ENCODE assay signal across 1 cellular context in the genomic region with DNA sequence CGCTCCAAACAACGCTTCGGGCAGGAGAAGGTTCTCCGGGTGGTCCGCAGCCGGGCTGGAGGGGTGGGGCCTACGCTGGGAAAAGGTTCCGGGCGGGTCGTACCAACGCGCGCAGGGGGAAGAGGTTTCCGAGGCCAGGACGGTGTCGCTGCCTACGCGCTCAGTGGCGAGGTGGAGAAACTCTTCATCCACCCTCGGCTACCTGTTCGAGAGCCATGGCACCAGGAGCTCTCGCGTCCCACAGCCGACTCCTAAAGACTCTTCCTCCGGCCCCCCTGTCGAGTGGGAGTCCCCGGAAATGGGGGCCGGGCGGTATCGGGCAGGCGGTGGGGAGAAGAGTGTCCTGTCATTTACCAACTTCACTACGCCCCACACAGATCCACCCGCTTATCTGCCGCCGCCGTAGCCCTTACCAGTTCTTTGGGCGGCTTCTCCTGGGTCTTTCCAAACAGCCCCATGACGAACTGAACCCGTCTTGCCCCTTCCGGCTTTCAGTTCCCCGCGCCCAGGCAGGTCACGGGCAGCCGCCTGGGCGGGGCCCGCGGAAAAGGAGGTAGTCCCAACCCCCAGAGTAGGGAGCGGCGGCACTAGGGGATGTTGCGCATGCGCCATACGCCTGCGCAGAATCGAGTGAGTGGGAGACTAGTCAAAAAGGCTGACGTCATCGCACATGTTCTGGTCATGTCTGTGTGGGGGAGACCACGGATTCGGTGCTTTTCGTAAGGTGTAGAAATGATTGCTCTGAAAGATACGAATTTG.
TF ChIP-seq lines count a peak whose summit lies in the region.

A gene (minus strand): TSS at position 553 of the 759 bp plus-strand sequence. CDS start 95 bp downstream, at position 458.

TF ChIP-seq in HepG2, 621 proteins besides CTCF, POLR2A, EP300 and RAD21 (continued from another document and continues in another):
- TF ChIP-seq, protein P1, sequence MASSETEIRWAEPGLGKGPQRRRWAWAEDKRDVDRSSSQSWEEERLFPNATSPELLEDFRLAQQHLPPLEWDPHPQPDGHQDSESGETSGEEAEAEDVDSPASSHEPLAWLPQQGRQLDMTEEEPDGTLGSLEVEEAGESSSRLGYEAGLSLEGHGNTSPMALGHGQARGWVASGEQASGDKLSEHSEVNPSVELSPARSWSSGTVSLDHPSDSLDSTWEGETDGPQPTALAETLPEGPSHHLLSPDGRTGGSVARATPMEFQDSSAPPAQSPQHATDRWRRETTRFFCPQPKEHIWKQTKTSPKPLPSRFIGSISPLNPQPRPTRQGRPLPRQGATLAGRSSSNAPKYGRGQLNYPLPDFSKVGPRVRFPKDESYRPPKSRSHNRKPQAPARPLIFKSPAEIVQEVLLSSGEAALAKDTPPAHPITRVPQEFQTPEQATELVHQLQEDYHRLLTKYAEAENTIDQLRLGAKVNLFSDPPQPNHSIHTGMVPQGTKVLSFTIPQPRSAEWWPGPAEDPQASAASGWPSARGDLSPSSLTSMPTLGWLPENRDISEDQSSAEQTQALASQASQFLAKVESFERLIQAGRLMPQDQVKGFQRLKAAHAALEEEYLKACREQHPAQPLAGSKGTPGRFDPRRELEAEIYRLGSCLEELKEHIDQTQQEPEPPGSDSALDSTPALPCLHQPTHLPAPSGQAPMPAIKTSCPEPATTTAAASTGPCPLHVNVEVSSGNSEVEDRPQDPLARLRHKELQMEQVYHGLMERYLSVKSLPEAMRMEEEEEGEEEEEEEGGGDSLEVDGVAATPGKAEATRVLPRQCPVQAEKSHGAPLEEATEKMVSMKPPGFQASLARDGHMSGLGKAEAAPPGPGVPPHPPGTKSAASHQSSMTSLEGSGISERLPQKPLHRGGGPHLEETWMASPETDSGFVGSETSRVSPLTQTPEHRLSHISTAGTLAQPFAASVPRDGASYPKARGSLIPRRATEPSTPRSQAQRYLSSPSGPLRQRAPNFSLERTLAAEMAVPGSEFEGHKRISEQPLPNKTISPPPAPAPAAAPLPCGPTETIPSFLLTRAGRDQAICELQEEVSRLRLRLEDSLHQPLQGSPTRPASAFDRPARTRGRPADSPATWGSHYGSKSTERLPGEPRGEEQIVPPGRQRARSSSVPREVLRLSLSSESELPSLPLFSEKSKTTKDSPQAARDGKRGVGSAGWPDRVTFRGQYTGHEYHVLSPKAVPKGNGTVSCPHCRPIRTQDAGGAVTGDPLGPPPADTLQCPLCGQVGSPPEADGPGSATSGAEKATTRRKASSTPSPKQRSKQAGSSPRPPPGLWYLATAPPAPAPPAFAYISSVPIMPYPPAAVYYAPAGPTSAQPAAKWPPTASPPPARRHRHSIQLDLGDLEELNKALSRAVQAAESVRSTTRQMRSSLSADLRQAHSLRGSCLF (CRISPR knock-in tag; IDR thresholded peaks at IDR 0.05; ENCODE audit: borderline replicate concordance): peak; percentile 26; the same call in 1 of the 2 replicates
- TF ChIP-seq, protein P2, sequence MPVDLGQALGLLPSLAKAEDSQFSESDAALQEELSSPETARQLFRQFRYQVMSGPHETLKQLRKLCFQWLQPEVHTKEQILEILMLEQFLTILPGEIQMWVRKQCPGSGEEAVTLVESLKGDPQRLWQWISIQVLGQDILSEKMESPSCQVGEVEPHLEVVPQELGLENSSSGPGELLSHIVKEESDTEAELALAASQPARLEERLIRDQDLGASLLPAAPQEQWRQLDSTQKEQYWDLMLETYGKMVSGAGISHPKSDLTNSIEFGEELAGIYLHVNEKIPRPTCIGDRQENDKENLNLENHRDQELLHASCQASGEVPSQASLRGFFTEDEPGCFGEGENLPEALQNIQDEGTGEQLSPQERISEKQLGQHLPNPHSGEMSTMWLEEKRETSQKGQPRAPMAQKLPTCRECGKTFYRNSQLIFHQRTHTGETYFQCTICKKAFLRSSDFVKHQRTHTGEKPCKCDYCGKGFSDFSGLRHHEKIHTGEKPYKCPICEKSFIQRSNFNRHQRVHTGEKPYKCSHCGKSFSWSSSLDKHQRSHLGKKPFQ (CRISPR knock-in tag; IDR thresholded peaks at IDR 0.05; ENCODE audit: insufficient replicate concordance): peak; percentile 33
- peak; percentile 96 for TF ChIP-seq ZNF772 (CRISPR knock-in tag; IDR thresholded peaks at IDR 0.05)
- no peak for TF ChIP-seq KDM1A (CRISPR knock-in tag; IDR thresholded peaks at IDR 0.05)
- peak; percentile 42; the same call in 1 of the 2 replicates for TF ChIP-seq SP5 (CRISPR knock-in tag; IDR thresholded peaks at IDR 0.05; ENCODE audit: borderline replicate concordance, low read depth)
- no peak for TF ChIP-seq ZMYM2 (CRISPR knock-in tag; IDR thresholded peaks at IDR 0.05)
- TF ChIP-seq, protein P3, sequence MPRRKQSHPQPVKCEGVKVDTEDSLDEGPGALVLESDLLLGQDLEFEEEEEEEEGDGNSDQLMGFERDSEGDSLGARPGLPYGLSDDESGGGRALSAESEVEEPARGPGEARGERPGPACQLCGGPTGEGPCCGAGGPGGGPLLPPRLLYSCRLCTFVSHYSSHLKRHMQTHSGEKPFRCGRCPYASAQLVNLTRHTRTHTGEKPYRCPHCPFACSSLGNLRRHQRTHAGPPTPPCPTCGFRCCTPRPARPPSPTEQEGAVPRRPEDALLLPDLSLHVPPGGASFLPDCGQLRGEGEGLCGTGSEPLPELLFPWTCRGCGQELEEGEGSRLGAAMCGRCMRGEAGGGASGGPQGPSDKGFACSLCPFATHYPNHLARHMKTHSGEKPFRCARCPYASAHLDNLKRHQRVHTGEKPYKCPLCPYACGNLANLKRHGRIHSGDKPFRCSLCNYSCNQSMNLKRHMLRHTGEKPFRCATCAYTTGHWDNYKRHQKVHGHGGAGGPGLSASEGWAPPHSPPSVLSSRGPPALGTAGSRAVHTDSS (CRISPR knock-in tag; conservative IDR thresholded peaks at IDR 0.05): no peak
- TF ChIP-seq IKZF4 (CRISPR knock-in tag; IDR thresholded peaks at IDR 0.05; ENCODE audit: borderline replicate concordance, low read depth, not compliant biosample characterization): peak; percentile 24
- TF ChIP-seq SUZ12 (IDR thresholded peaks at IDR 0.05; ENCODE audit: low read depth, low read length): no peak
- TF ChIP-seq, protein P4, sequence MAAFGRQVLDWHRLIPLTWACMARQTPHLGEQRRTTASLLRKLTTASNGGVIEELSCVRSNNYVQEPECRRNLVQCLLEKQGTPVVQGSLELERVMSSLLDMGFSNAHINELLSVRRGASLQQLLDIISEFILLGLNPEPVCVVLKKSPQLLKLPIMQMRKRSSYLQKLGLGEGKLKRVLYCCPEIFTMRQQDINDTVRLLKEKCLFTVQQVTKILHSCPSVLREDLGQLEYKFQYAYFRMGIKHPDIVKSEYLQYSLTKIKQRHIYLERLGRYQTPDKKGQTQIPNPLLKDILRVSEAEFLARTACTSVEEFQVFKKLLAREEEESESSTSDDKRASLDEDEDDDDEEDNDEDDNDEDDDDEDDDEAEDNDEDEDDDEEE (CRISPR knock-in tag; IDR thresholded peaks at IDR 0.05): peak; percentile 93
- TF ChIP-seq, protein P5, sequence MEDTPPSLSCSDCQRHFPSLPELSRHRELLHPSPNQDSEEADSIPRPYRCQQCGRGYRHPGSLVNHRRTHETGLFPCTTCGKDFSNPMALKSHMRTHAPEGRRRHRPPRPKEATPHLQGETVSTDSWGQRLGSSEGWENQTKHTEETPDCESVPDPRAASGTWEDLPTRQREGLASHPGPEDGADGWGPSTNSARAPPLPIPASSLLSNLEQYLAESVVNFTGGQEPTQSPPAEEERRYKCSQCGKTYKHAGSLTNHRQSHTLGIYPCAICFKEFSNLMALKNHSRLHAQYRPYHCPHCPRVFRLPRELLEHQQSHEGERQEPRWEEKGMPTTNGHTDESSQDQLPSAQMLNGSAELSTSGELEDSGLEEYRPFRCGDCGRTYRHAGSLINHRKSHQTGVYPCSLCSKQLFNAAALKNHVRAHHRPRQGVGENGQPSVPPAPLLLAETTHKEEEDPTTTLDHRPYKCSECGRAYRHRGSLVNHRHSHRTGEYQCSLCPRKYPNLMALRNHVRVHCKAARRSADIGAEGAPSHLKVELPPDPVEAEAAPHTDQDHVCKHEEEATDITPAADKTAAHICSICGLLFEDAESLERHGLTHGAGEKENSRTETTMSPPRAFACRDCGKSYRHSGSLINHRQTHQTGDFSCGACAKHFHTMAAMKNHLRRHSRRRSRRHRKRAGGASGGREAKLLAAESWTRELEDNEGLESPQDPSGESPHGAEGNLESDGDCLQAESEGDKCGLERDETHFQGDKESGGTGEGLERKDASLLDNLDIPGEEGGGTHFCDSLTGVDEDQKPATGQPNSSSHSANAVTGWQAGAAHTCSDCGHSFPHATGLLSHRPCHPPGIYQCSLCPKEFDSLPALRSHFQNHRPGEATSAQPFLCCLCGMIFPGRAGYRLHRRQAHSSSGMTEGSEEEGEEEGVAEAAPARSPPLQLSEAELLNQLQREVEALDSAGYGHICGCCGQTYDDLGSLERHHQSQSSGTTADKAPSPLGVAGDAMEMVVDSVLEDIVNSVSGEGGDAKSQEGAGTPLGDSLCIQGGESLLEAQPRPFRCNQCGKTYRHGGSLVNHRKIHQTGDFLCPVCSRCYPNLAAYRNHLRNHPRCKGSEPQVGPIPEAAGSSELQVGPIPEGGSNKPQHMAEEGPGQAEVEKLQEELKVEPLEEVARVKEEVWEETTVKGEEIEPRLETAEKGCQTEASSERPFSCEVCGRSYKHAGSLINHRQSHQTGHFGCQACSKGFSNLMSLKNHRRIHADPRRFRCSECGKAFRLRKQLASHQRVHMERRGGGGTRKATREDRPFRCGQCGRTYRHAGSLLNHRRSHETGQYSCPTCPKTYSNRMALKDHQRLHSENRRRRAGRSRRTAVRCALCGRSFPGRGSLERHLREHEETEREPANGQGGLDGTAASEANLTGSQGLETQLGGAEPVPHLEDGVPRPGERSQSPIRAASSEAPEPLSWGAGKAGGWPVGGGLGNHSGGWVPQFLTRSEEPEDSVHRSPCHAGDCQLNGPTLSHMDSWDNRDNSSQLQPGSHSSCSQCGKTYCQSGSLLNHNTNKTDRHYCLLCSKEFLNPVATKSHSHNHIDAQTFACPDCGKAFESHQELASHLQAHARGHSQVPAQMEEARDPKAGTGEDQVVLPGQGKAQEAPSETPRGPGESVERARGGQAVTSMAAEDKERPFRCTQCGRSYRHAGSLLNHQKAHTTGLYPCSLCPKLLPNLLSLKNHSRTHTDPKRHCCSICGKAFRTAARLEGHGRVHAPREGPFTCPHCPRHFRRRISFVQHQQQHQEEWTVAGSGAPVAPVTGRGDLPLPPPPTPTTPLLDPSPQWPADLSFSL (CRISPR knock-in tag; IDR thresholded peaks at IDR 0.05): no peak
- TF ChIP-seq FOXC1 (CRISPR knock-in tag; IDR thresholded peaks at IDR 0.05; ENCODE audit: borderline replicate concordance): no peak; the same call in 1 of the 2 replicates
- TF ChIP-seq ZNF326 (CRISPR knock-in tag; IDR thresholded peaks at IDR 0.05; ENCODE audit: borderline replicate concordance): no peak
- TF ChIP-seq, protein P6, sequence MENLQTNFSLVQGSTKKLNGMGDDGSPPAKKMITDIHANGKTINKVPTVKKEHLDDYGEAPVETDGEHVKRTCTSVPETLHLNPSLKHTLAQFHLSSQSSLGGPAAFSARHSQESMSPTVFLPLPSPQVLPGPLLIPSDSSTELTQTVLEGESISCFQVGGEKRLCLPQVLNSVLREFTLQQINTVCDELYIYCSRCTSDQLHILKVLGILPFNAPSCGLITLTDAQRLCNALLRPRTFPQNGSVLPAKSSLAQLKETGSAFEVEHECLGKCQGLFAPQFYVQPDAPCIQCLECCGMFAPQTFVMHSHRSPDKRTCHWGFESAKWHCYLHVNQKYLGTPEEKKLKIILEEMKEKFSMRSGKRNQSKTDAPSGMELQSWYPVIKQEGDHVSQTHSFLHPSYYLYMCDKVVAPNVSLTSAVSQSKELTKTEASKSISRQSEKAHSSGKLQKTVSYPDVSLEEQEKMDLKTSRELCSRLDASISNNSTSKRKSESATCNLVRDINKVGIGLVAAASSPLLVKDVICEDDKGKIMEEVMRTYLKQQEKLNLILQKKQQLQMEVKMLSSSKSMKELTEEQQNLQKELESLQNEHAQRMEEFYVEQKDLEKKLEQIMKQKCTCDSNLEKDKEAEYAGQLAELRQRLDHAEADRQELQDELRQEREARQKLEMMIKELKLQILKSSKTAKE (CRISPR knock-in tag; IDR thresholded peaks at IDR 0.05; ENCODE audit: borderline replicate concordance): 0 out of 2 replicates have a peak, but pooled peaks have one; percentile 36
- peak; percentile 55 for TF ChIP-seq HDAC1 (CRISPR knock-in tag; IDR thresholded peaks at IDR 0.05)
- TF ChIP-seq, protein P7, sequence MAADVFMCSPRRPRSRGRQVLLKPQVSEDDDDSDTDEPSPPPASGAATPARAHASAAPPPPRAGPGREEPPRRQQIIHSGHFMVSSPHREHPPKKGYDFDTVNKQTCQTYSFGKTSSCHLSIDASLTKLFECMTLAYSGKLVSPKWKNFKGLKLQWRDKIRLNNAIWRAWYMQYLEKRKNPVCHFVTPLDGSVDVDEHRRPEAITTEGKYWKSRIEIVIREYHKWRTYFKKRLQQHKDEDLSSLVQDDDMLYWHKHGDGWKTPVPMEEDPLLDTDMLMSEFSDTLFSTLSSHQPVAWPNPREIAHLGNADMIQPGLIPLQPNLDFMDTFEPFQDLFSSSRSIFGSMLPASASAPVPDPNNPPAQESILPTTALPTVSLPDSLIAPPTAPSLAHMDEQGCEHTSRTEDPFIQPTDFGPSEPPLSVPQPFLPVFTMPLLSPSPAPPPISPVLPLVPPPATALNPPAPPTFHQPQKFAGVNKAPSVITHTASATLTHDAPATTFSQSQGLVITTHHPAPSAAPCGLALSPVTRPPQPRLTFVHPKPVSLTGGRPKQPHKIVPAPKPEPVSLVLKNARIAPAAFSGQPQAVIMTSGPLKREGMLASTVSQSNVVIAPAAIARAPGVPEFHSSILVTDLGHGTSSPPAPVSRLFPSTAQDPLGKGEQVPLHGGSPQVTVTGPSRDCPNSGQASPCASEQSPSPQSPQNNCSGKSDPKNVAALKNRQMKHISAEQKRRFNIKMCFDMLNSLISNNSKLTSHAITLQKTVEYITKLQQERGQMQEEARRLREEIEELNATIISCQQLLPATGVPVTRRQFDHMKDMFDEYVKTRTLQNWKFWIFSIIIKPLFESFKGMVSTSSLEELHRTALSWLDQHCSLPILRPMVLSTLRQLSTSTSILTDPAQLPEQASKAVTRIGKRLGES (CRISPR knock-in tag; IDR thresholded peaks at IDR 0.05; ENCODE audit: borderline replicate concordance): no peak; the same call in 1 of the 2 replicates
- 0 out of 2 replicates have a peak, but pooled peaks have one; percentile 42 for TF ChIP-seq ZNF234 (CRISPR knock-in tag; conservative IDR thresholded peaks at IDR 0.05)
- TF ChIP-seq, protein P8, sequence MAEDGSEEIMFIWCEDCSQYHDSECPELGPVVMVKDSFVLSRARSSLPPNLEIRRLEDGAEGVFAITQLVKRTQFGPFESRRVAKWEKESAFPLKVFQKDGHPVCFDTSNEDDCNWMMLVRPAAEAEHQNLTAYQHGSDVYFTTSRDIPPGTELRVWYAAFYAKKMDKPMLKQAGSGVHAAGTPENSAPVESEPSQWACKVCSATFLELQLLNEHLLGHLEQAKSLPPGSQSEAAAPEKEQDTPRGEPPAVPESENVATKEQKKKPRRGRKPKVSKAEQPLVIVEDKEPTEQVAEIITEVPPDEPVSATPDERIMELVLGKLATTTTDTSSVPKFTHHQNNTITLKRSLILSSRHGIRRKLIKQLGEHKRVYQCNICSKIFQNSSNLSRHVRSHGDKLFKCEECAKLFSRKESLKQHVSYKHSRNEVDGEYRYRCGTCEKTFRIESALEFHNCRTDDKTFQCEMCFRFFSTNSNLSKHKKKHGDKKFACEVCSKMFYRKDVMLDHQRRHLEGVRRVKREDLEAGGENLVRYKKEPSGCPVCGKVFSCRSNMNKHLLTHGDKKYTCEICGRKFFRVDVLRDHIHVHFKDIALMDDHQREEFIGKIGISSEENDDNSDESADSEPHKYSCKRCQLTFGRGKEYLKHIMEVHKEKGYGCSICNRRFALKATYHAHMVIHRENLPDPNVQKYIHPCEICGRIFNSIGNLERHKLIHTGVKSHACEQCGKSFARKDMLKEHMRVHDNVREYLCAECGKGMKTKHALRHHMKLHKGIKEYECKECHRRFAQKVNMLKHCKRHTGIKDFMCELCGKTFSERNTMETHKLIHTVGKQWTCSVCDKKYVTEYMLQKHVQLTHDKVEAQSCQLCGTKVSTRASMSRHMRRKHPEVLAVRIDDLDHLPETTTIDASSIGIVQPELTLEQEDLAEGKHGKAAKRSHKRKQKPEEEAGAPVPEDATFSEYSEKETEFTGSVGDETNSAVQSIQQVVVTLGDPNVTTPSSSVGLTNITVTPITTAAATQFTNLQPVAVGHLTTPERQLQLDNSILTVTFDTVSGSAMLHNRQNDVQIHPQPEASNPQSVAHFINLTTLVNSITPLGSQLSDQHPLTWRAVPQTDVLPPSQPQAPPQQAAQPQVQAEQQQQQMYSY (CRISPR knock-in tag; IDR thresholded peaks at IDR 0.05): no peak
